Comparison of ENCODE assay signal across 20 cellular contexts in genomic region chr11:76253416-76253815, GRCh38. TPM values are rescaled to one million over a fixed set of nuclear protein-coding genes. Genes with fewer than 3 reads are reported as not detected.
DNase-seq lines count a peak whose midpoint lies in the region; ATAC-seq and TF ChIP-seq lines count a peak whose summit lies in the region.
"Had no signal": no experiment of that assay in that cellular context is flagged by ENCODE, and none has a peak within 500 bp of the region (broad histone marks: within the 10 kb centered on the region; RNA-seq: fewer than 3 reads in every experiment).

No MANE protein-coding gene starts in this region.

- H3K27ac ChIP-seq in Panc1 (ENCODE audit: low read length) (no peak overlapping the region), ovary (no peak overlapping the region)

- DNase-seq in NCI-H2107 treated with DMSO at 0.1 percent for 48 hours (lab: John Stamatoyannopoulos, UW; ENCODE audit: unreplicated experiment) = peak; percentile 47
- DNase-seq in NCI-H2107 (lab: John Stamatoyannopoulos, UW) = no peak
- peak; percentile 83 for DNase-seq in DMS 273 (lab: John Stamatoyannopoulos, UW; ENCODE audit: unreplicated experiment)
- DNase-seq in Panc1 (ENCODE audit: low read depth, low spot score) = no peak
- DNase-seq in myocyte (ENCODE audit: low read depth) = peak; percentile 59
- DNase-seq in ovary = no peak
- DNase-seq in left colon = no peak
- DNase-seq: 8988T, Caco-2, EL, HFFc6, KG1, NCI-H187, NCI-H226, OCI-M1, SIG-M5 had no signal

- no peak for TF ChIP-seq CTCF in Panc1 (IDR thresholded peaks at IDR 0.05)
- TF ChIP-seq CTCF in ovary (IDR thresholded peaks at IDR 0.05) = no peak

- in situ Hi-C loops in Panc1 (cut with HindIII; ENCODE audit: low pct_unique_long_range_greater_than_20kb, low sequenced_read_pairs) = no loop called here

- no peak for TF ChIP-seq EP300 in ovary (IDR thresholded peaks at IDR 0.05)

- H3K4me1 ChIP-seq in Panc1 (ENCODE audit: control insufficient read depth, insufficient read depth, low read length) (0 out of 2 replicates have a peak, but pooled peaks cover 4% of the 10 kb centered on the region), ovary (ENCODE audit: insufficient read depth) (no peaks in the 10 kb centered on the region)
- H3K4me1 ChIP-seq: Caco-2 had no signal

- intact Hi-C loops in Panc1 (cut with micrococcal nuclease; ENCODE audit: unreplicated experiment) = no loop called here
- intact Hi-C loops in ovary (cut with DNase I) = no loop called here
- intact Hi-C loops in left colon (cut with DNase I, micrococcal nuclease) = no loop called here

- BruUV-seq in Panc1 (replicated peaks; lab: Mats Ljungman, UMichigan) = no TSS peak

- H3K36me3 ChIP-seq in Panc1 (ENCODE audit: control insufficient read depth, insufficient read depth, low read length) (no peaks in the 10 kb centered on the region), ovary (no peaks in the 10 kb centered on the region)

- 76 to 81% (median 81%) methylated on average over 9 of the region's 9 CpGs for WGBS in ovary, 3 donors

- no peak for TF ChIP-seq POLR2A in ovary (IDR thresholded peaks at IDR 0.05)

- no peak overlapping the region for H3K4me3 ChIP-seq in Panc1 (ENCODE audit: low read depth in 2 of 2, low read length in 2 of 2)
- no peak overlapping the region for H3K4me3 ChIP-seq in ovary

- ATAC-seq in Panc1 (0 out of 2 replicates have a peak, but pooled peaks have one; percentile 15), left colon (no peak), GM19463 (IDR thresholded peaks at IDR 0.05; ENCODE audit: unreplicated experiment) (no peak)
- ATAC-seq: HepG2 had no signal

- CTCF ChIA-PET in Panc1 (lab: Charles Lee) = no interaction called here

- POLR2A ChIA-PET in Panc1 (lab: Charles Lee) = no interaction called here

- H3K9me3 ChIP-seq in Panc1 (ENCODE audit: control insufficient read depth, insufficient read depth, low read depth, low read length) (no peaks in the 10 kb centered on the region), ovary (peaks cover 0 to 3% of the 10 kb centered on the region in 2 donors)

- H3K27me3 ChIP-seq in Panc1 (ENCODE audit: control insufficient read depth, insufficient read depth, low read length) = no peaks in the 10 kb centered on the region; the same call in 1 of the 2 replicates
- no peaks in the 10 kb centered on the region for H3K27me3 ChIP-seq in ovary

RNA-seq across cellular contexts. Expression of gene WNT11, which starts 47.1 kb away (rescaled TPM):
- total RNA-seq in Panc1 (2021; ENCODE audit: unreplicated experiment) (1.1 TPM), myocyte (0.24 TPM in 1 of 2 replicates, not detected in the other), ovary (10 to 100 TPM in 1 of 7 donors, 1 to 10 TPM in 6; 2.2 to 16.4 (median 5.0) TPM), left colon (1 to 10 TPM; 7.3 to 7.9 TPM)
- polyA plus RNA-seq in Panc1 (2012; ENCODE audit: insufficient read length) = 3.3 TPM
- polyA plus RNA-seq in myocyte (2012) = 0.24 TPM
- 1 to 10 TPM; 1.1 to 1.9 TPM for polyA plus RNA-seq in ovary
- total RNA-seq: H4, HFFc6 had no signal
- polyA plus RNA-seq: AG04450 had no signal

Comparison
In these comparisons a context has a peak if more than half of its experiments do, and no peak if none do; other contexts are left out.
1. DNase-seq: peak in NCI-H2107 treated with DMSO at 0.1 percent for 48 hours (single experiment), DMS 273 (single experiment) and myocyte (single experiment); none in NCI-H2107 (single experiment), Panc1 (single experiment), ovary (0 of 5) and left colon (0 of 2).